ENCODE assay signal across 17 cellular contexts in the genomic region with DNA sequence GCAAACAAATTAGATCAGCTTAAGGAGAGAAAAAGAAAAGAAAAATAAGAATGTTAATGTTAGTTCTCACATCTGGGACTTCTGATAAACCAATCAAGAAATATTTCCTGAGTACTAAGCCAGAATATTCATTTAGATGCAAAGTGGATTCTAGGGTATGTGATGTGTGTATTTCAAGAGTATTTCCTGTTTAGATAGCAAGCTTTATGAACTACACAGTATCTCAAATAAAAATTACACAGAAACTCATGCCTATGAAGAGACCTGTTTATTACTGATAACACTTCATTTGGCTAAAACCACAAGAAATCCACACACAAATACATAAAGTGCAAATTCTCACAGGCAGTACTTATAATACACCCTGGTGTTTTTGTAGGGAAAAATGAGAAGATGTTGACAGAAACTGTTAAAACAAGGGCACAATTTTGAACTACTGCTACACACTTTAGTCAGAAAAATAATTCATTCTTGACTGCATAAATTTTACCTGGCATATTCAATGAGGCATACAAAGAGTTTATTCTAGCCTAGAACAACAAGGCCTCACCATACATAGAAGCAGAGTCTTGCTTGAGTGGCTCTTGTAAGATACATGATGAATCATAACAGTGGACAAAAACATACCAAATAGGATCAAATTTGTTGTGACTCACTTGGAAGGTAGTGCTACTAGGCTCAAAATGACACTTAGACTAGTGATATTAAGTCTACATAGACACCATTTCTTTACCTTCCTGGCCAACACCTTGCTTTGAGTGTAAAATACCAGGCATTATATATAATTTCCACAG. TPM values are rescaled to one million over a fixed set of nuclear protein-coding genes. Genes with fewer than 3 reads are reported as not detected.
DNase-seq lines count a peak whose midpoint lies in the region; ATAC-seq, FAIRE-seq and TF ChIP-seq lines count a peak whose summit lies in the region.
"Had no signal": no experiment of that assay in that cellular context is flagged by ENCODE, and none has a peak within 500 bp of the region (broad histone marks: within the 10 kb centered on the region; RNA-seq: fewer than 3 reads in every experiment).

No MANE protein-coding gene starts in this region.

- H3K36me3 Mint-ChIP-seq in mesothelial cell of epicardium, result peaks cover 20% of the 10 kb centered on the region

- H3K36me3 ChIP-seq in endothelial cell of umbilical vein (ENCODE audit: control insufficient read depth in 2 of 2, extremely low read depth in 1 of 2, insufficient read depth in 2 of 2, low read length in 2 of 2) (peaks cover 0 to 2% of the 10 kb centered on the region in 2 experiments), tibial nerve (peaks cover 0 to 6% (median 0%) of the 10 kb centered on the region in 3 donors)
- H3K36me3 ChIP-seq: transverse colon had no signal

- ATAC-seq in HG02885 (IDR thresholded peaks at IDR 0.05; ENCODE audit: poor library complexity, unreplicated experiment) (no peak), HG03442 (IDR thresholded peaks at IDR 0.05; ENCODE audit: unreplicated experiment) (no peak), GM19328 (IDR thresholded peaks at IDR 0.05; ENCODE audit: unreplicated experiment) (no peak)

- CTCF ChIA-PET in RWPE1 (lab: Yijun Ruan, JAX) (interaction anchor here (0.6 kb wide), 2 partner anchors 91 to 484 kb away, joined by 3 to 4 read pairs; no protein-coding TSS in a partner anchor), endothelial cell of umbilical vein (lab: Charles Lee) (interaction anchor here (0.8 to 1.6 kb wide), 9 partner anchors 8 to 123 kb away, joined by 3 to 6 read pairs (median 4); no protein-coding TSS in a partner anchor)

- H3K27me3 ChIP-seq in endothelial cell of umbilical vein (ENCODE audit: control insufficient read depth in 2 of 2, insufficient read depth in 2 of 2, low read length in 2 of 2) (no peaks in the 10 kb centered on the region), tibial nerve (no peaks in the 10 kb centered on the region)
- H3K27me3 ChIP-seq: dorsolateral prefrontal cortex, hepatocyte, transverse colon had no signal

- DNase-seq in EH (ENCODE audit: low read depth) (peak; percentile 69), RWPE1 (ENCODE audit: low spot score) (peak; percentile 32), endothelial cell of umbilical vein (ENCODE audit: low read depth, low spot score) (peak; percentile 87), mesothelial cell of epicardium (ENCODE audit: low spot score in 2 of 2, unreplicated experiment in 2 of 2) (no peak), tibial nerve (ENCODE audit: low spot score in 2 of 2) (no peak)
- DNase-seq: COR-L47, dorsolateral prefrontal cortex, NCI-H2227 treated with DMSO at 0.1 percent for 48 hours, nucleus accumbens, T-helper 9 cell, transverse colon had no signal

- TF ChIP-seq POLR2A in endothelial cell of umbilical vein (IDR thresholded peaks at IDR 0.05; ENCODE audit: low read depth, low read length) (no peak), tibial nerve (IDR thresholded peaks at IDR 0.05) (no peak)

- H3K9me3 ChIP-seq in endothelial cell of umbilical vein (replicated peaks; ENCODE audit: control insufficient read depth, insufficient read depth, low read length), result no peaks in the 10 kb centered on the region
- no peaks in the 10 kb centered on the region for H3K9me3 ChIP-seq in tibial nerve
- H3K9me3 ChIP-seq: transverse colon had no signal

- H3K79me2 ChIP-seq in endothelial cell of umbilical vein (ENCODE audit: control insufficient read depth, insufficient read depth, low read length), result no peaks in the 10 kb centered on the region
- H3K79me2 ChIP-seq: hepatocyte had no signal

- FAIRE-seq in endothelial cell of umbilical vein (lab: Jason Lieb, UNC), result peak; percentile 42

- no peaks in the 10 kb centered on the region for H4K20me1 ChIP-seq in endothelial cell of umbilical vein (replicated peaks; ENCODE audit: control insufficient read depth, extremely low read depth, insufficient read depth, low read length)

- H3K4me3 Mint-ChIP-seq in mesothelial cell of epicardium, result no peak overlapping the region
- H3K4me3 Mint-ChIP-seq: activated naive CD8-positive, alpha-beta T cell had no signal

- no peak for TF ChIP-seq EP300 in tibial nerve (IDR thresholded peaks at IDR 0.05)

- H3K9ac ChIP-seq in endothelial cell of umbilical vein (replicated peaks; ENCODE audit: extremely low read depth, insufficient read depth, low read length), result peak overlapping the region; percentile 27

- H3K27me3 Mint-ChIP-seq in mesothelial cell of epicardium (ENCODE audit: low read depth), result no peaks in the 10 kb centered on the region
- H3K27me3 Mint-ChIP-seq: activated naive CD8-positive, alpha-beta T cell had no signal

- H3K27ac Mint-ChIP-seq in mesothelial cell of epicardium, result peak overlapping the region; percentile 40
- H3K27ac Mint-ChIP-seq: activated naive CD8-positive, alpha-beta T cell had no signal

- POLR2A ChIA-PET in RWPE1 (lab: Yijun Ruan, JAX; ENCODE audit: low non-redundant PET), result no interaction called here
- POLR2A ChIA-PET in endothelial cell of umbilical vein (lab: Charles Lee), result interaction anchor here (1.0 kb wide), 1 partner anchor 11 kb away, joined by 3 read pairs; no protein-coding TSS in a partner anchor

- H2AFZ ChIP-seq in endothelial cell of umbilical vein (ENCODE audit: low read depth, low read length), result no peak overlapping the region
- H2AFZ ChIP-seq: hepatocyte had no signal

- H3K4me1 ChIP-seq in endothelial cell of umbilical vein (ENCODE audit: control insufficient read depth, extremely low read depth, insufficient read depth, low read length) (peaks cover 63% of the 10 kb centered on the region), tibial nerve (peaks cover 0 to 11% (median 4%) of the 10 kb centered on the region in 4 donors)

- peaks cover 9% of the 10 kb centered on the region for H3K4me1 Mint-ChIP-seq in mesothelial cell of epicardium

- TF ChIP-seq CTCF in RWPE1 (conservative IDR thresholded peaks at IDR 0.05; ENCODE audit: low read depth), result no peak
- TF ChIP-seq CTCF in endothelial cell of umbilical vein (IDR thresholded peaks at IDR 0.05; ENCODE audit: extremely low read depth in 1 of 2, insufficient read depth in 1 of 2, low read depth in 1 of 2, low read length in 2 of 2), result no peak
- no peak for TF ChIP-seq CTCF in mesothelial cell of epicardium (IDR thresholded peaks at IDR 0.05; ENCODE audit: unreplicated experiment)
- TF ChIP-seq CTCF in tibial nerve (IDR thresholded peaks at IDR 0.05), result no peak

- intact Hi-C loops in endothelial cell of umbilical vein (cut with micrococcal nuclease), result loop anchor here (1.0 kb wide), 1 partner anchor 8 kb away; no protein-coding TSS in a partner anchor

- dilution Hi-C loops in endothelial cell of umbilical vein (cut with MboI; ENCODE audit: extremely low pct_ligation_motif_present, low sequenced_read_pairs), result no loop called here

- H3K4me3 ChIP-seq in endothelial cell of umbilical vein (replicated peaks in 1 of 3; ENCODE audit: insufficient read depth in 1 of 3, low read depth in 1 of 3, low read length in 3 of 3), result no peak overlapping the region
- no peak overlapping the region for H3K4me3 ChIP-seq in tibial nerve
- H3K4me3 ChIP-seq: dorsolateral prefrontal cortex, hepatocyte, transverse colon had no signal

- H3K9me3 Mint-ChIP-seq in mesothelial cell of epicardium, result no peaks in the 10 kb centered on the region

- no TSS peak for BruUV-seq in endothelial cell of umbilical vein (replicated peaks; lab: Mats Ljungman, UMichigan)

- H3K9me1 ChIP-seq in endothelial cell of umbilical vein (replicated peaks; ENCODE audit: control insufficient read depth, extremely low read depth, insufficient read depth, low read length), result no peaks in the 10 kb centered on the region

- H3K27ac ChIP-seq in RWPE1, result no peak overlapping the region
- H3K27ac ChIP-seq in endothelial cell of umbilical vein (ENCODE audit: insufficient read depth, low read depth, low read length), result peak overlapping the region; percentile 70
- H3K27ac ChIP-seq in tibial nerve, result no peak overlapping the region
- H3K27ac ChIP-seq: dorsolateral prefrontal cortex, hepatocyte, transverse colon had no signal

- peak overlapping the region; percentile 72 for H3K4me2 ChIP-seq in endothelial cell of umbilical vein (ENCODE audit: insufficient read depth, low read length)
- H3K4me2 ChIP-seq: hepatocyte had no signal

TF ChIP-seq in endothelial cell of umbilical vein, 7 proteins besides CTCF, POLR2A, EP300 and RAD21:
- no peak for TF ChIP-seq EZH2 (IDR thresholded peaks at IDR 0.05; ENCODE audit: borderline replicate concordance, low read depth, low read length, severe bottlenecking)
- TF ChIP-seq MYC (IDR thresholded peaks at IDR 0.05; ENCODE audit: low read depth, low read length), result no peak
- TF ChIP-seq GATA2 (IDR thresholded peaks at IDR 0.05; ENCODE audit: insufficient read depth, insufficient read length, low read depth, low read length), result peak; percentile 9
- TF ChIP-seq JUN (IDR thresholded peaks at IDR 0.05; ENCODE audit: borderline replicate concordance, insufficient read depth, insufficient read length, low read depth), result peak; percentile 53
- TF ChIP-seq FOS (IDR thresholded peaks at IDR 0.05; ENCODE audit: borderline replicate concordance, insufficient read depth, low read length), result peak; percentile 87
TF ChIP-seq in endothelial cell of umbilical vein: peak in this region for 3.

RNA-seq across cellular contexts. Expression of gene P4HA3, which starts 18.8 kb away (rescaled TPM):
- 15.0 and 26.9 TPM in 2 replicates for total RNA-seq in endothelial cell of umbilical vein
- 34.1 and 40.0 TPM in 2 replicates for polyA plus RNA-seq in endothelial cell of umbilical vein
- 38.9 and 43.6 TPM in 2 replicates for polyA plus RNA-seq in endothelial cell of umbilical vein (2011; cell fraction: cytosol; rRNA removed)
- polyA plus RNA-seq in endothelial cell of umbilical vein (2011; cell fraction: nucleus; rRNA removed), result 27.3 and 29.6 TPM in 2 replicates
- polyA plus RNA-seq in endothelial cell of umbilical vein (2012), result 19.9 and 27.2 TPM in 2 replicates
- polyA minus RNA-seq in endothelial cell of umbilical vein, result 19.4 and 33.2 TPM in 2 replicates
- not detected for polyA minus RNA-seq in endothelial cell of umbilical vein (2011; cell fraction: cytosol; rRNA and poly(A)+ RNA removed)
- polyA minus RNA-seq in endothelial cell of umbilical vein (2011; cell fraction: nucleus; rRNA and poly(A)+ RNA removed), result 5.5 and 8.7 TPM in 2 replicates
- 1.4 to 1.7 TPM (median 1.6 TPM) in 3 replicates for total RNA-seq in mesothelial cell of epicardium
- total RNA-seq in tibial nerve, result 1 to 10 TPM in 1 of 4 donors, not detected in 3; 1.4 TPM
- total RNA-seq: activated CD8-positive, alpha-beta memory T cell treated with anti-CD3 and anti-CD28 coated beads for 36 hours had no signal

Comparison
In these comparisons a context has a peak if more than half of its experiments do, and no peak if none do; other contexts are left out.
1. DNase-seq: peak in EH (single experiment), RWPE1 (single experiment) and endothelial cell of umbilical vein (single experiment); none in mesothelial cell of epicardium (0 of 2) and tibial nerve (0 of 2).